In genomic region chr7:15686209-15686956, GRCh38 we compare ENCODE assay signal across 2 cellular contexts.
TF ChIP-seq lines count a peak whose summit lies in the region.

Gene MEOX2 (minus strand): TSS chr7:15686683. CDS start chr7:15686402, 281 bp downstream.

TF ChIP-seq in IMR-90, 13 proteins besides CTCF, POLR2A, EP300 and RAD21:
- TF ChIP-seq FOS (IDR thresholded peaks at IDR 0.05; ENCODE audit: low read depth, low read length) (no peak), CEBPB (IDR thresholded peaks at IDR 0.05; ENCODE audit: low read depth, low read length) (no peak), MXI1 (IDR thresholded peaks at IDR 0.05; ENCODE audit: borderline replicate concordance, low read depth, low read length) (no peak), SMC3 (IDR thresholded peaks at IDR 0.05; ENCODE audit: low read depth, low read length) (no peak), RFX5 (IDR thresholded peaks at IDR 0.05; ENCODE audit: low read depth, low read length) (no peak), RCOR1 (IDR thresholded peaks at IDR 0.05; ENCODE audit: insufficient replicate concordance, low read length) (no peak), MAFK (IDR thresholded peaks at IDR 0.05; ENCODE audit: low read depth, low read length) (no peak), NFE2L2 (IDR thresholded peaks at IDR 0.05; ENCODE audit: low read depth, low read length) (no peak), BHLHE40 (IDR thresholded peaks at IDR 0.05; ENCODE audit: low read depth, low read length) (no peak), MAZ (IDR thresholded peaks at IDR 0.05; ENCODE audit: borderline replicate concordance, low read depth, low read length) (no peak), CHD1 (IDR thresholded peaks at IDR 0.05; ENCODE audit: low read depth, low read length) (no peak), ELK1 (IDR thresholded peaks at IDR 0.05; ENCODE audit: borderline replicate concordance, low read depth, low read length) (no peak), USF2 (IDR thresholded peaks at IDR 0.05; ENCODE audit: low read depth, low read length) (no peak)

TF ChIP-seq in HepG2, 621 proteins besides CTCF, POLR2A, EP300 and RAD21:
- TF ChIP-seq ZBTB25 (CRISPR knock-in tag; IDR thresholded peaks at IDR 0.05) = no peak
- no peak for TF ChIP-seq ZNF235 (CRISPR knock-in tag; IDR thresholded peaks at IDR 0.05; ENCODE audit: borderline replicate concordance)
- no peak for TF ChIP-seq NR1H2 (CRISPR knock-in tag; IDR thresholded peaks at IDR 0.05; ENCODE audit: borderline replicate concordance, low read depth)
- no peak for TF ChIP-seq ASH2L (IDR thresholded peaks at IDR 0.05; ENCODE audit: insufficient read length, low read depth, low read length)
- no peak for TF ChIP-seq SSRP1 (CRISPR knock-in tag; IDR thresholded peaks at IDR 0.05)
- no peak for TF ChIP-seq ZZZ3 (CRISPR knock-in tag; IDR thresholded peaks at IDR 0.05; ENCODE audit: borderline replicate concordance)
- no peak for TF ChIP-seq TFDP2 (CRISPR knock-in tag; IDR thresholded peaks at IDR 0.05)
- TF ChIP-seq ZNF746 (CRISPR knock-in tag; IDR thresholded peaks at IDR 0.05) = no peak
- no peak for TF ChIP-seq NBN (conservative IDR thresholded peaks at IDR 0.05)
- no peak for TF ChIP-seq ATF2 (CRISPR knock-in tag; IDR thresholded peaks at IDR 0.05)
- no peak for TF ChIP-seq BCL3 (CRISPR knock-in tag; IDR thresholded peaks at IDR 0.05)
- TF ChIP-seq ZNF318 (CRISPR knock-in tag; IDR thresholded peaks at IDR 0.05) = no peak
- TF ChIP-seq PHF20 (CRISPR knock-in tag; IDR thresholded peaks at IDR 0.05) = no peak
- TF ChIP-seq NRL (CRISPR knock-in tag; IDR thresholded peaks at IDR 0.05; ENCODE audit: borderline replicate concordance) = no peak
- no peak for TF ChIP-seq FOXO4 (CRISPR knock-in tag; conservative IDR thresholded peaks at IDR 0.05)
- no peak for TF ChIP-seq ARNT2 (CRISPR knock-in tag; IDR thresholded peaks at IDR 0.05; ENCODE audit: low read depth)
- no peak for TF ChIP-seq FOXA1 (IDR thresholded peaks at IDR 0.05)
- TF ChIP-seq FOXA1 (CRISPR knock-in tag; IDR thresholded peaks at IDR 0.05) = no peak
